In genomic region chr2:18559941-18560796, GRCh38 we compare ENCODE assay signal across 8 cellular contexts. TPM values are rescaled to one million over a fixed set of nuclear protein-coding genes. Genes with fewer than 3 reads are reported as not detected.
DNase-seq lines count a peak whose midpoint lies in the region; ATAC-seq, FAIRE-seq and TF ChIP-seq lines count a peak whose summit lies in the region.

TSS of gene RDH14 (minus strand) at chr2:18560653. CDS start at chr2:18560572, 81 bp downstream.

- H3K36me3 ChIP-seq in kidney (ENCODE audit: control insufficient read depth in 1 of 2, insufficient read depth in 2 of 2, low read length in 2 of 2), result peaks cover 0 to 11% of the 10 kb centered on the region in 2 donors

- H3K4me3 Mint-ChIP-seq in chondrocyte (ENCODE audit: unreplicated experiment), result peak within 1 kb of the TSS; percentile 89

- peak; percentile 82 to 83 for DNase-seq in AML-193 (lab: John Stamatoyannopoulos, UW)
- DNase-seq in NCI-H510A treated with DMSO at 0.1 percent for 48 hours (lab: John Stamatoyannopoulos, UW), result peak; percentile 91
- DNase-seq in activated CD4-positive, alpha-beta T cell treated with anti-CD3 and anti-CD28 coated beads for 24 hours (ENCODE audit: low read depth in 2 of 2), result peak; percentile 83
- peak; percentile 97 for DNase-seq in chondrocyte (ENCODE audit: low spot score)
- peak; percentile 98 for DNase-seq in kidney
- DNase-seq in stimulated activated CD4-positive, alpha-beta T cell treated with anti-CD3 and anti-CD28 coated beads, Interleukin-15, amount 100 ng/mL, for 24 hours, result peak; percentile 94

- peaks cover 20% of the 10 kb centered on the region for H3K9me3 Mint-ChIP-seq in chondrocyte (ENCODE audit: low read depth)

- no peak for FAIRE-seq in kidney (lab: Jason Lieb, UNC)

- H3K9me3 ChIP-seq in kidney (ENCODE audit: control insufficient read depth in 1 of 2, low read length in 2 of 2), result no peaks in the 10 kb centered on the region

- TF ChIP-seq POLR2A in GM19193 (IDR thresholded peaks at IDR 0.05; ENCODE audit: extremely low read depth, insufficient read depth, insufficient read length), result peak; percentile 81

- no peaks in the 10 kb centered on the region for H3K27me3 Mint-ChIP-seq in chondrocyte (ENCODE audit: low read depth)

- H3K9ac ChIP-seq in kidney (ENCODE audit: low read length in 2 of 2), result peak within 1 kb of the TSS; percentile 56 to 87

- peaks cover 6 to 10% of the 10 kb centered on the region in 2 donors for H3K4me1 ChIP-seq in kidney (ENCODE audit: control insufficient read depth in 1 of 2, insufficient read depth in 1 of 2, low read depth in 1 of 2, low read length in 2 of 2)

- H3K27ac Mint-ChIP-seq in chondrocyte (ENCODE audit: unreplicated experiment), result peak within 1 kb of the TSS; percentile 96

- TF ChIP-seq CTCF in chondrocyte (IDR thresholded peaks at IDR 0.05) (peak; percentile 41), kidney (IDR thresholded peaks at IDR 0.05; ENCODE audit: borderline replicate concordance, extremely low read depth, insufficient read depth) (no peak)

- H3K4me1 Mint-ChIP-seq in chondrocyte (ENCODE audit: low read depth), result peaks cover 47% of the 10 kb centered on the region

- H3K4me3 ChIP-seq in kidney (ENCODE audit: low read length in 2 of 2), result peak within 1 kb of the TSS; percentile 82 to 91

- H3K36me3 Mint-ChIP-seq in chondrocyte (ENCODE audit: low read depth), result peaks cover 11% of the 10 kb centered on the region

- H3K27ac ChIP-seq in kidney (ENCODE audit: low read depth in 2 of 2, low read length in 2 of 2), result peak within 1 kb of the TSS; percentile 93 to 94

- intact Hi-C loops in kidney (cut with DNase I), result no loop called here

- ATAC-seq in HG03439 (IDR thresholded peaks at IDR 0.05; ENCODE audit: unreplicated experiment), result peak; percentile 98

RNA-seq across cellular contexts. Expression of gene RDH14, which starts in this region (rescaled TPM):
- total RNA-seq in chondrocyte, result 17.1 to 18.8 TPM (median 17.3 TPM) in 3 replicates
- total RNA-seq in kidney, result 22.1 TPM
- 31.6 TPM for polyA plus RNA-seq in kidney (ENCODE audit: insufficient read depth, low read depth, low replicate concordance)

Comparison
In these comparisons a context has a peak if more than half of its experiments do, and no peak if none do; other contexts are left out.
1. Peak in every context shown above with its lines: DNase-seq, ATAC-seq, H3K4me3 ChIP-seq and H3K27ac ChIP-seq.